16 cellular contexts compared by ENCODE assay signal in the genomic region with DNA sequence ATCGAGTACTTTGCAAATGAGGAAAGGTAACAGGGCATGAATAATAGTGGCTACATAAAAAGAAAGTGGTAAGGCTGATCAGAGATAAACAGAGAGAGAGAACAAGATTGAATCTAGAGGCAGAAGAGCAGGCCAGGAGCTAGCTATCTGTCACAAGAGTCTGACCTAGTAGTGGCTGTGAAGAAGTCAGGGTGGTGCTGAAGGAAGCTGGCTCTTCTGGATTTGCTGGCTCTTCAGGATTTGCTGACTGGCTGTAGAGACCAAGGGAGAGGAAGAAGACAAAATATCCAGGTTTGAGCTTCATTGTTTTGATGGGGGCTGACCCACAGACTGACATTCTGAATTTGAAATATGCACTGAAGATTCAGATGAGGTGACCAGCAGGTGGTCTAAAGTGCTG.
"Had no signal": no experiment of that assay in that cellular context is flagged by ENCODE, and none has a peak within 500 bp of the region (broad histone marks: within the 10 kb centered on the region; RNA-seq: fewer than 3 reads in every experiment).

No MANE protein-coding gene starts in this region.

- H3K27ac ChIP-seq: RWPE1, SJCRH30 had no signal

- DNase-seq: KBM-7, MG63, NCI-H1092, NCI-H1105 treated with DMSO at 0.1 percent for 48 hours, NCI-H1417 treated with DMSO at 0.1 percent for 48 hours, NCI-H146, NCI-H1930, NCI-H2081, NCI-H2107, NCI-H2227 treated with DMSO at 0.1 percent for 48 hours, NCI-H69, NCI-H774, PC-3, SJCRH30 had no signal

- H3K27me3 ChIP-seq: MG63, SJCRH30 had no signal

- ATAC-seq: Panc1, PC-3 had no signal

- H3K9me3 ChIP-seq: MG63, SJCRH30 had no signal

- H3K36me3 ChIP-seq: MG63, SJCRH30 had no signal

- H3K4me3 ChIP-seq: MG63, SJCRH30 had no signal
